ENCODE assay signal across 16 cellular contexts in genomic region chr14:104346112-104346462, GRCh38.
A peak's percentile ranks its signal among the peaks of the same experiment; 100 is the strongest.
DNase-seq lines count a peak whose midpoint lies in the region; ATAC-seq and TF ChIP-seq lines count a peak whose summit lies in the region.
"Had no signal": no experiment of that assay in that cellular context is flagged by ENCODE, and none has a peak within 500 bp of the region (broad histone marks: within the 10 kb centered on the region; RNA-seq: fewer than 3 reads in every experiment).

No MANE protein-coding gene starts in this region.

- H3K36me3 ChIP-seq in PC-3 (ENCODE audit: low read depth, low read length) (no peaks in the 10 kb centered on the region), upper lobe of left lung (no peaks in the 10 kb centered on the region)

- peak overlapping the region; percentile 40 for H3K4me2 ChIP-seq in PC-3 (ENCODE audit: low read length)
- H3K4me2 ChIP-seq: PC-9 had no signal

- no peaks in the 10 kb centered on the region for H3K79me2 ChIP-seq in PC-3 (ENCODE audit: low read length)

- no peak for TF ChIP-seq EP300 in upper lobe of left lung (IDR thresholded peaks at IDR 0.05)

- H3K4me1 ChIP-seq in PC-3 (ENCODE audit: insufficient read depth, low read length) (peaks cover 16% of the 10 kb centered on the region), foreskin keratinocyte (no peaks in the 10 kb centered on the region), upper lobe of left lung (peaks cover 0 to 6% (median 5%) of the 10 kb centered on the region in 4 donors)

- DNase-seq in Right ventricle myocardium inferior (ENCODE audit: missing footprints): peak; percentile 20
- no peak for DNase-seq in left ventricle myocardium superior
- DNase-seq in PC-3: peak; percentile 39
- no peak for DNase-seq in foreskin keratinocyte
- peak; percentile 16 to 54 for DNase-seq in upper lobe of left lung
- no peak for DNase-seq in NCI-H2171 treated with DMSO at 0.1 percent for 48 hours (lab: John Stamatoyannopoulos, UW)
- DNase-seq: C1 segment of cervical spinal cord, DMS 273 treated with DMSO at 0.1 percent for 48 hours, NCI-H1436, NCI-H2029, NCI-H2171, NCI-H774, PC-9 had no signal

- POLR2A ChIA-PET in PC-3 (lab: Charles Lee; ENCODE audit: unreplicated experiment): no interaction called here

- no peak for TF ChIP-seq CTCF in PC-3 (conservative IDR thresholded peaks at IDR 0.05; ENCODE audit: low read depth, low read length)
- TF ChIP-seq CTCF in foreskin keratinocyte (conservative IDR thresholded peaks at IDR 0.05): no peak
- TF ChIP-seq CTCF in upper lobe of left lung (IDR thresholded peaks at IDR 0.05): no peak

- intact Hi-C loops in Right ventricle myocardium inferior (cut with DNase I) (no loop called here), left ventricle myocardium superior (cut with micrococcal nuclease) (no loop called here), PC-3 (cut with micrococcal nuclease) (no loop called here)

- TF ChIP-seq POLR2A in upper lobe of left lung (IDR thresholded peaks at IDR 0.05): no peak

- no peaks in the 10 kb centered on the region for H3K9me3 ChIP-seq in PC-3 (ENCODE audit: low read length)
- no peaks in the 10 kb centered on the region for H3K9me3 ChIP-seq in upper lobe of left lung

- no peaks in the 10 kb centered on the region for H3K9me2 ChIP-seq in PC-3 (replicated peaks; ENCODE audit: low read length)

- 88 to 90% methylated on average over 16 of the region's 16 CpGs for WGBS in upper lobe of left lung, 2 donors

- no peak overlapping the region for H3K9ac ChIP-seq in PC-3 (ENCODE audit: low read length)

- no peaks in the 10 kb centered on the region for H3F3A ChIP-seq in PC-3 (ENCODE audit: low read length, unreplicated experiment)

- H3K27me3 ChIP-seq in PC-3 (ENCODE audit: low read length) (peaks cover 35% of the 10 kb centered on the region), foreskin keratinocyte (no peaks in the 10 kb centered on the region), upper lobe of left lung (no peaks in the 10 kb centered on the region)

- no peak for ATAC-seq in Right ventricle myocardium inferior
- ATAC-seq in left ventricle myocardium superior: no peak
- ATAC-seq in PC-3: peak; percentile 28; the same call in 1 of the 2 replicates
- ATAC-seq in foreskin keratinocyte: peak; percentile 40
- no peak for ATAC-seq in upper lobe of left lung (ENCODE audit: low FRiP score in 2 of 2)
- ATAC-seq in HG03469 (IDR thresholded peaks at IDR 0.05; ENCODE audit: unreplicated experiment): no peak
- no peak for ATAC-seq in GM18861 (IDR thresholded peaks at IDR 0.05; ENCODE audit: unreplicated experiment)

- no peak overlapping the region for H2AFZ ChIP-seq in PC-3 (ENCODE audit: low read length)
- H2AFZ ChIP-seq: PC-9 had no signal

- H3K27ac ChIP-seq in PC-3 (ENCODE audit: low read length): no peak overlapping the region
- H3K27ac ChIP-seq in foreskin keratinocyte: no peak overlapping the region
- H3K27ac ChIP-seq in upper lobe of left lung: no peak overlapping the region
- H3K27ac ChIP-seq: PC-9, SK-N-MC had no signal

- H3K4me3 ChIP-seq in PC-3 (ENCODE audit: low read length) (peak overlapping the region; percentile 26; the same call in 1 of the 2 replicates), upper lobe of left lung (no peak overlapping the region)
- H3K4me3 ChIP-seq: PC-9, SK-N-MC had no signal

- CTCF ChIA-PET in PC-3 (lab: Charles Lee): no interaction called here

- no TSS peak for BruUV-seq in PC-3 (replicated peaks; lab: Mats Ljungman, UMichigan)

- no peaks in the 10 kb centered on the region for H4K20me1 ChIP-seq in PC-3 (ENCODE audit: low read length)

Comparison
In these comparisons a context has a peak if more than half of its experiments do, and no peak if none do; other contexts are left out.
1. DNase-seq: peak in Right ventricle myocardium inferior (single experiment), PC-3 (single experiment) and upper lobe of left lung (2 of 2); none in left ventricle myocardium superior (single experiment), foreskin keratinocyte (0 of 2) and NCI-H2171 treated with DMSO at 0.1 percent for 48 hours (single experiment).
2. ATAC-seq: peak in PC-3 (single experiment) and foreskin keratinocyte (single experiment); none in Right ventricle myocardium inferior (single experiment), left ventricle myocardium superior (single experiment), upper lobe of left lung (0 of 2), HG03469 (single experiment) and GM18861 (single experiment).